8 cellular contexts compared by ENCODE assay signal in genomic region chr22:49962012-49962750, GRCh38. TPM values are rescaled to one million over a fixed set of nuclear protein-coding genes. Genes with fewer than 3 reads are reported as not detected.
A peak's percentile ranks its signal among the peaks of the same experiment; 100 is the strongest.
DNase-seq lines count a peak whose midpoint lies in the region; ATAC-seq and TF ChIP-seq lines count a peak whose summit lies in the region.

No MANE protein-coding gene starts in this region.

- H3K27me3 Mint-ChIP-seq in T-helper 17 cell: no peaks in the 10 kb centered on the region

- H3K27ac ChIP-seq in heart right ventricle: peak overlapping the region; percentile 86 to 100 (median 98)
- peak overlapping the region; percentile 88 to 89 for H3K27ac ChIP-seq in tibial artery

- ATAC-seq in T-helper 17 cell (peak; percentile 54), heart right ventricle (peak; percentile 39 to 80 (median 64)), HG03469 (IDR thresholded peaks at IDR 0.05; ENCODE audit: unreplicated experiment) (no peak)

- peaks cover 0 to 45% (median 17%) of the 10 kb centered on the region in 9 donors for H3K36me3 ChIP-seq in heart right ventricle
- H3K36me3 ChIP-seq in tibial artery: peaks cover 17 to 35% (median 35%) of the 10 kb centered on the region in 3 donors

- H3K4me3 Mint-ChIP-seq in T-helper 17 cell: peak overlapping the region; percentile 93

- peak overlapping the region; percentile 98 for H3K27ac Mint-ChIP-seq in T-helper 17 cell

- H3K4me3 ChIP-seq in heart right ventricle: peak overlapping the region; percentile 82 to 97 (median 89)
- H3K4me3 ChIP-seq in tibial artery: peak overlapping the region; percentile 81 to 85

- no peaks in the 10 kb centered on the region for H3K9me3 ChIP-seq in T-helper 17 cell (ENCODE audit: control insufficient read depth, low read length, poor library complexity, severe bottlenecking)
- no peaks in the 10 kb centered on the region for H3K9me3 ChIP-seq in heart right ventricle
- no peaks in the 10 kb centered on the region for H3K9me3 ChIP-seq in tibial artery

- peaks cover 25% of the 10 kb centered on the region for H3K4me1 Mint-ChIP-seq in T-helper 17 cell

- in situ Hi-C loops in G401 (cut with HindIII; ENCODE audit: low sequenced_read_pairs): no loop called here

- TF ChIP-seq CTCF in heart right ventricle (IDR thresholded peaks at IDR 0.05) (peak in 1 of 9 donors; percentile 11), tibial artery (IDR thresholded peaks at IDR 0.05) (no peak)

- peak; percentile 73 for DNase-seq in G401 (ENCODE audit: low spot score)
- DNase-seq in LoVo (ENCODE audit: low spot score): peak; percentile 73
- peak; percentile 77 to 91 (median 80) for DNase-seq in T-helper 17 cell
- peak; percentile 94 for DNase-seq in amniotic epithelial cell (ENCODE audit: low read depth)
- DNase-seq in heart right ventricle: peak; percentile 90 to 93
- DNase-seq in pons (ENCODE audit: low spot score): peak; percentile 68
- peak; percentile 90 to 96 for DNase-seq in tibial artery

- WGBS in heart right ventricle, 2 donors: 2 to 5% methylated on average over 57 to 70 of the region's 70 CpGs

- peaks cover 45 to 67% (median 61%) of the 10 kb centered on the region in 9 donors for H3K4me1 ChIP-seq in heart right ventricle
- H3K4me1 ChIP-seq in tibial artery: peaks cover 0 to 71% (median 41%) of the 10 kb centered on the region in 4 donors

- intact Hi-C loops in heart right ventricle (cut with DNase I) (no loop called here), tibial artery (cut with DNase I; ENCODE audit: low total_unique reads) (loop anchor here (10.0 kb wide), 1 partner anchor 343 kb away; the partner anchor contains the start of gene PLXNB2)

- no peaks in the 10 kb centered on the region for H3K36me3 Mint-ChIP-seq in T-helper 17 cell (ENCODE audit: low read depth)

- H3K27me3 ChIP-seq in heart right ventricle: no peaks in the 10 kb centered on the region
- no peaks in the 10 kb centered on the region for H3K27me3 ChIP-seq in tibial artery

RNA-seq across cellular contexts. Expression of gene PIM3, which starts 1.6 kb away (rescaled TPM):
- 106 and 157 TPM in 2 replicates for total RNA-seq in G401 (2014; rRNA removed; shearing (Covaris generic))
- total RNA-seq in T-helper 17 cell: 100 to 1,000 TPM; 227 to 241 TPM
- 10 to 100 TPM; 27.4 to 81.6 (median 41.6) TPM for total RNA-seq in heart right ventricle
- polyA plus RNA-seq in heart right ventricle: 10 to 100 TPM; 43.9 to 62.0 TPM

RNA-seq across cellular contexts. Expression of gene CRELD2, which starts 43.7 kb away (rescaled TPM):
- 85.5 and 121 TPM in 2 replicates for total RNA-seq in G401 (2014; rRNA removed; shearing (Covaris generic))
- 10 to 100 TPM; 28.1 to 36.7 TPM for total RNA-seq in T-helper 17 cell
- 10 to 100 TPM; 13.0 to 32.5 (median 19.2) TPM for total RNA-seq in heart right ventricle
- polyA plus RNA-seq in heart right ventricle: 10 to 100 TPM; 11.0 to 90.0 TPM

RNA-seq across cellular contexts. Expression of gene ALG12, which starts 43.9 kb away (rescaled TPM):
- 23.8 and 24.1 TPM in 2 replicates for total RNA-seq in G401 (2014; rRNA removed; shearing (Covaris generic))
- 10 to 100 TPM; 13.7 to 15.4 TPM for total RNA-seq in T-helper 17 cell
- 10 to 100 TPM in 9 of 10 donors, 1 to 10 TPM in 1; 9.6 to 19.8 (median 16.0) TPM for total RNA-seq in heart right ventricle
- 10 to 100 TPM in 1 of 2 donors, 1 to 10 TPM in 1; 9.7 to 10.4 TPM for polyA plus RNA-seq in heart right ventricle

RNA-seq across cellular contexts. Expression of gene IL17REL, which starts 50.4 kb away (rescaled TPM):
- not detected in 2 replicates for total RNA-seq in G401 (2014; rRNA removed; shearing (Covaris generic))
- total RNA-seq in T-helper 17 cell: not detected
- total RNA-seq in heart right ventricle: under 1 TPM in 1 of 10 donors, not detected in 9; 0.11 TPM
- polyA plus RNA-seq in heart right ventricle: not detected
